In genomic region chr15:99361541-99362185, GRCh38 we compare ENCODE assay signal across 11 cellular contexts.
DNase-seq lines count a peak whose midpoint lies in the region; ATAC-seq, FAIRE-seq and TF ChIP-seq lines count a peak whose summit lies in the region.
"Had no signal": no experiment of that assay in that cellular context is flagged by ENCODE, and none has a peak within 500 bp of the region (broad histone marks: within the 10 kb centered on the region; RNA-seq: fewer than 3 reads in every experiment).

No MANE protein-coding gene starts in this region.

- H3K27ac ChIP-seq in lower lobe of right lung = no peak overlapping the region
- H3K27ac ChIP-seq: vagina had no signal

- no peaks in the 10 kb centered on the region for H3K27me3 Mint-ChIP-seq in WTC11 (ENCODE audit: low read depth)
- H3K27me3 Mint-ChIP-seq: activated naive CD8-positive, alpha-beta T cell treated with anti-CD3 and anti-CD28 coated beads, Interleukin-2, amount 50 U/mL, for 24 hours had no signal

- DNase-seq in COLO829 (ENCODE audit: low spot score) (peak; percentile 17), HT-29 (ENCODE audit: low spot score) (peak; percentile 35), bronchial epithelial cell (ENCODE audit: low read depth) (peak; percentile 44), lower lobe of right lung (no peak), WTC11 (ENCODE audit: low spot score) (no peak)
- DNase-seq: activated naive CD8-positive, alpha-beta T cell treated with anti-CD3 and anti-CD28 coated beads, Interleukin-2, amount 50 U/mL, for 24 hours; NCI-H1930 had no signal

- POLR2A ChIA-PET in WTC11 (lab: Charles Lee) = no interaction called here

- no peaks in the 10 kb centered on the region for H3K4me1 ChIP-seq in lower lobe of right lung
- H3K4me1 ChIP-seq: vagina had no signal

- peaks cover 12% of the 10 kb centered on the region for H3K9me3 Mint-ChIP-seq in WTC11

- H3K4me3 ChIP-seq in bronchial epithelial cell (ENCODE audit: low read depth, low read length) (no peak overlapping the region), lower lobe of right lung (no peak overlapping the region)
- H3K4me3 ChIP-seq: vagina had no signal

- CTCF ChIA-PET in WTC11 (lab: Charles Lee) = interaction anchor here (0.6 to 1.8 kb wide), 12 partner anchors 9 to 343 kb away, joined by 3 to 6 read pairs (median 3); no protein-coding TSS in a partner anchor

- no peak overlapping the region for H3K4me3 Mint-ChIP-seq in WTC11
- H3K4me3 Mint-ChIP-seq: activated naive CD8-positive, alpha-beta T cell treated with anti-CD3 and anti-CD28 coated beads, Interleukin-2, amount 50 U/mL, for 24 hours had no signal

- TF ChIP-seq CTCF in bronchial epithelial cell (IDR thresholded peaks at IDR 0.05; ENCODE audit: insufficient read depth, low read length, severe bottlenecking) = peak; percentile 36
- peak; percentile 40 for TF ChIP-seq CTCF in lower lobe of right lung (IDR thresholded peaks at IDR 0.05)
- no peak; the same call in 1 of the 2 replicates for TF ChIP-seq CTCF in WTC11 (IDR thresholded peaks at IDR 0.05)

- H3K36me3 Mint-ChIP-seq in WTC11 = peaks cover 9% of the 10 kb centered on the region

- intact Hi-C loops in lower lobe of right lung (cut with DNase I) = no loop called here

- H3K9me3 ChIP-seq in lower lobe of right lung = peaks cover 4% of the 10 kb centered on the region
- H3K9me3 ChIP-seq: vagina had no signal

- H3K4me1 Mint-ChIP-seq in WTC11 = no peaks in the 10 kb centered on the region

- H3K27me3 ChIP-seq in bronchial epithelial cell (ENCODE audit: control insufficient read depth, insufficient read depth, low read length) = no peaks in the 10 kb centered on the region
- no peaks in the 10 kb centered on the region for H3K27me3 ChIP-seq in lower lobe of right lung (ENCODE audit: low read depth)
- H3K27me3 ChIP-seq: vagina had no signal

- FAIRE-seq in bronchial epithelial cell (lab: Jason Lieb, UNC) = no peak

- H3K27ac Mint-ChIP-seq in WTC11 = no peak overlapping the region
- H3K27ac Mint-ChIP-seq: activated naive CD8-positive, alpha-beta T cell treated with anti-CD3 and anti-CD28 coated beads, Interleukin-2, amount 50 U/mL, for 24 hours had no signal

- ATAC-seq in lower lobe of right lung (no peak), GM18909 (IDR thresholded peaks at IDR 0.05; ENCODE audit: poor library complexity, unreplicated experiment) (no peak), WTC11 (no peak), HG02981 (IDR thresholded peaks at IDR 0.05; ENCODE audit: unreplicated experiment) (no peak), HG03565 (IDR thresholded peaks at IDR 0.05; ENCODE audit: unreplicated experiment) (no peak)
- ATAC-seq: activated naive CD8-positive, alpha-beta T cell treated with anti-CD3 and anti-CD28 coated beads, Interleukin-2, amount 50 U/mL, for 24 hours had no signal

- H3K36me3 ChIP-seq in bronchial epithelial cell (ENCODE audit: control insufficient read depth, insufficient read depth, low read length) = no peaks in the 10 kb centered on the region
- H3K36me3 ChIP-seq in lower lobe of right lung = peaks cover 8% of the 10 kb centered on the region
- H3K36me3 ChIP-seq: vagina had no signal

TF ChIP-seq in WTC11, 78 proteins besides CTCF, POLR2A, EP300 and RAD21:
- TF ChIP-seq PRRX2 (CRISPR knock-in tag; IDR thresholded peaks at IDR 0.05) = no peak
- TF ChIP-seq ZNF317 (CRISPR knock-in tag; IDR thresholded peaks at IDR 0.05; ENCODE audit: borderline replicate concordance, low read depth) = no peak
- TF ChIP-seq, protein P1, sequence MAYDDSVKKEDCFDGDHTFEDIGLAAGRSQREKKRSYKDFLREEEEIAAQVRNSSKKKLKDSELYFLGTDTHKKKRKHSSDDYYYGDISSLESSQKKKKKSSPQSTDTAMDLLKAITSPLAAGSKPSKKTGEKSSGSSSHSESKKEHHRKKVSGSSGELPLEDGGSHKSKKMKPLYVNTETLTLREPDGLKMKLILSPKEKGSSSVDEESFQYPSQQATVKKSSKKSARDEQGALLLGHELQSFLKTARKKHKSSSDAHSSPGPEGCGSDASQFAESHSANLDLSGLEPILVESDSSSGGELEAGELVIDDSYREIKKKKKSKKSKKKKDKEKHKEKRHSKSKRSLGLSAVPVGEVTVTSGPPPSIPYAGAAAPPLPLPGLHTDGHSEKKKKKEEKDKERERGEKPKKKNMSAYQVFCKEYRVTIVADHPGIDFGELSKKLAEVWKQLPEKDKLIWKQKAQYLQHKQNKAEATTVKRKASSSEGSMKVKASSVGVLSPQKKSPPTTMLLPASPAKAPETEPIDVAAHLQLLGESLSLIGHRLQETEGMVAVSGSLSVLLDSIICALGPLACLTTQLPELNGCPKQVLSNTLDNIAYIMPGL (CRISPR knock-in tag; IDR thresholded peaks at IDR 0.05) = no peak
- TF ChIP-seq MLX (CRISPR knock-in tag; IDR thresholded peaks at IDR 0.05) = no peak
- TF ChIP-seq ATF1 (CRISPR knock-in tag; IDR thresholded peaks at IDR 0.05) = no peak
- no peak for TF ChIP-seq CREB1 (CRISPR knock-in tag; IDR thresholded peaks at IDR 0.05)

Comparison
In these comparisons a context has a peak if more than half of its experiments do, and no peak if none do; other contexts are left out.
1. DNase-seq: peak in COLO829 (single experiment), HT-29 (single experiment) and bronchial epithelial cell (single experiment); none in lower lobe of right lung (single experiment) and WTC11 (single experiment).